21 cellular contexts compared by ENCODE assay signal in the genomic region with DNA sequence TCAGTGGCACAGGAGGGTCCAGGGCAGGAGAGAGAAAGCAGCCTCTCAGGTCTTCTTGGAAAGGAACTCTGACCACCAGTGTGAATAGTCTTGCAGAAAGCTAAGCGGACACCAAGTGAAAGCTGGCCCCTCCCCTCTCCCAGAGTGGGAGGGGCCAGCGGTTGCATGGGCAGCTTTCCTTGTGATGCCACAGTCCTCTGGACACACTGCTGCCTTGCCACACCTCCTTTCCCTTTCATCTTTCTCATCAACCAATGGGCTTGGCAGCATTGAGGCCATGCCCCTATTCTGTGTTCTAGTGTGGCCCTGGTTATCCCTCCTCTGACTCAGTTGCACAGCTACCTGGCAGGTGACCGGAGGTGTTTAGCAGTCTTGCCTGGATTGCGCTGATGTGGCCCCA. TPM values are rescaled to one million over a fixed set of nuclear protein-coding genes. Genes with fewer than 3 reads are reported as not detected.
DNase-seq lines count a peak whose midpoint lies in the region; ATAC-seq and TF ChIP-seq lines count a peak whose summit lies in the region.
"Had no signal": no experiment of that assay in that cellular context is flagged by ENCODE, and none has a peak within 500 bp of the region (broad histone marks: within the 10 kb centered on the region; RNA-seq: fewer than 3 reads in every experiment).

No MANE protein-coding gene starts in this region.

- H3K9ac ChIP-seq in SK-N-SH, result no peak overlapping the region

- DNase-seq in AG08395 (ENCODE audit: low spot score) (peak; percentile 16), GM23338 (ENCODE audit: low spot score) (peak; percentile 83), SK-N-SH (peak; percentile 24), iPS DF 6.9 (ENCODE audit: low read depth, low spot score) (peak; percentile 35), Kasumi-1 (lab: John Stamatoyannopoulos, UW) (no peak), mucosa of descending colon (no peak)
- DNase-seq: activated CD4-positive, alpha-beta memory T cell treated with anti-CD3 and anti-CD28 coated beads for 36 hours; DMS153; NCI-H1048; NCI-H526 treated with DMSO at 0.1 percent for 48 hours; PC-9; spleen had no signal

- TF ChIP-seq RAD21 in SK-N-SH (IDR thresholded peaks at IDR 0.05; ENCODE audit: low read length), result no peak

- H4K20me1 ChIP-seq in GM23338 (replicated peaks; ENCODE audit: insufficient read depth) (no peaks in the 10 kb centered on the region), SK-N-SH (ENCODE audit: insufficient read depth) (no peaks in the 10 kb centered on the region)

- no peaks in the 10 kb centered on the region for H3K4me1 ChIP-seq in GM23338 (ENCODE audit: insufficient read depth)
- no peaks in the 10 kb centered on the region for H3K4me1 ChIP-seq in SK-N-SH (ENCODE audit: control insufficient read depth in 1 of 2, insufficient read depth in 2 of 2, low read depth in 1 of 2, low read length in 1 of 2)
- peaks cover 6% of the 10 kb centered on the region for H3K4me1 ChIP-seq in iPS DF 6.9 (ENCODE audit: control insufficient read depth, insufficient read depth, low read length)
- H3K4me1 ChIP-seq in mucosa of descending colon (ENCODE audit: low read depth), result no peaks in the 10 kb centered on the region
- H3K4me1 ChIP-seq: spleen had no signal

- peaks cover 15% of the 10 kb centered on the region for H3K27me3 Mint-ChIP-seq in GM23338 (ENCODE audit: insufficient read depth, low read depth, poor library complexity)
- H3K27me3 Mint-ChIP-seq: activated CD4-positive, alpha-beta memory T cell treated with anti-CD3 and anti-CD28 coated beads for 36 hours; IgD-negative memory B cell had no signal

- CTCF ChIA-PET in SK-N-SH (lab: Yijun Ruan, JAX), result interaction anchor here (1.5 kb wide), 1 partner anchor 66 kb away, joined by 5 read pairs; no protein-coding TSS in a partner anchor

- no peak overlapping the region for H3K4me3 Mint-ChIP-seq in GM23338
- H3K4me3 Mint-ChIP-seq: activated CD4-positive, alpha-beta memory T cell treated with anti-CD3 and anti-CD28 coated beads for 36 hours; IgD-negative memory B cell; nephron had no signal

- H3K27ac Mint-ChIP-seq in GM23338, result peak overlapping the region; percentile 16; the same call in 1 of the 2 replicates
- H3K27ac Mint-ChIP-seq: activated CD4-positive, alpha-beta memory T cell treated with anti-CD3 and anti-CD28 coated beads for 36 hours; nephron had no signal

- H3K4me2 ChIP-seq in GM23338 (peak overlapping the region; percentile 38; the same call in 1 of the 2 replicates), SK-N-SH (no peak overlapping the region)
- H3K4me2 ChIP-seq: PC-9 had no signal

- H3K79me2 ChIP-seq in GM23338 (replicated peaks; ENCODE audit: insufficient read depth), result no peaks in the 10 kb centered on the region
- H3K79me2 ChIP-seq in SK-N-SH (ENCODE audit: insufficient read depth), result no peaks in the 10 kb centered on the region

- H3K27ac ChIP-seq in GM23338 (ENCODE audit: low read depth) (no peak overlapping the region), SK-N-SH (ENCODE audit: low read depth in 2 of 2, low read length in 1 of 2) (no peak overlapping the region), iPS DF 6.9 (ENCODE audit: low read length) (no peak overlapping the region)
- H3K27ac ChIP-seq: PC-9, spleen had no signal

- TF ChIP-seq EP300 in SK-N-SH (IDR thresholded peaks at IDR 0.05; ENCODE audit: borderline replicate concordance in 1 of 2, low read depth in 1 of 2, low read length in 1 of 2), result no peak

- H3K27me3 ChIP-seq in GM23338 (ENCODE audit: insufficient read depth), result no peaks in the 10 kb centered on the region
- no peaks in the 10 kb centered on the region for H3K27me3 ChIP-seq in SK-N-SH (ENCODE audit: insufficient read depth)
- no peaks in the 10 kb centered on the region for H3K27me3 ChIP-seq in iPS DF 6.9 (ENCODE audit: control insufficient read depth, insufficient read depth, low read length)
- H3K27me3 ChIP-seq: spleen had no signal

- H3K36me3 ChIP-seq in GM23338 (ENCODE audit: insufficient read depth) (no peaks in the 10 kb centered on the region), SK-N-SH (replicated peaks in 1 of 2; ENCODE audit: control insufficient read depth in 1 of 2, insufficient read depth in 2 of 2, low read length in 1 of 2) (no peaks in the 10 kb centered on the region), iPS DF 6.9 (ENCODE audit: control insufficient read depth, insufficient read depth, low read length) (no peaks in the 10 kb centered on the region), mucosa of descending colon (ENCODE audit: low read depth) (no peaks in the 10 kb centered on the region)

- intact Hi-C loops in mucosa of descending colon (cut with DNase I, micrococcal nuclease), result no loop called here

- peak; percentile 90 for ATAC-seq in GM23338
- ATAC-seq in GM21737 (IDR thresholded peaks at IDR 0.05; ENCODE audit: unreplicated experiment), result no peak
- no peak for ATAC-seq in mucosa of descending colon
- ATAC-seq in GM18519 (IDR thresholded peaks at IDR 0.05; ENCODE audit: low FRiP score, unreplicated experiment), result no peak

- TF ChIP-seq CTCF in GM23338 (conservative IDR thresholded peaks at IDR 0.05; ENCODE audit: low read depth in 2 of 2), result no peak
- TF ChIP-seq CTCF in SK-N-SH (IDR thresholded peaks at IDR 0.05), result no peak
- TF ChIP-seq CTCF in mucosa of descending colon (IDR thresholded peaks at IDR 0.05), result no peak

- H3K9me3 Mint-ChIP-seq in GM23338, result no peaks in the 10 kb centered on the region
- H3K9me3 Mint-ChIP-seq: activated CD4-positive, alpha-beta memory T cell treated with anti-CD3 and anti-CD28 coated beads for 36 hours; IgD-negative memory B cell; nephron had no signal

- POLR2A ChIA-PET in SK-N-SH (lab: Yijun Ruan, JAX), result no interaction called here

- no peaks in the 10 kb centered on the region for H3K9me2 ChIP-seq in GM23338 (ENCODE audit: insufficient read depth)
- H3K9me2 ChIP-seq in SK-N-SH, result no peaks in the 10 kb centered on the region

- 80% methylated on average over 3 of the region's 4 CpGs for WGBS in SK-N-SH (ENCODE audit: low lambda C conversion rate)
- no CpG with 5 or more reads among the region's 4 CpGs for WGBS in iPS DF 6.9 (ENCODE audit: insufficient coverage, insufficient read length)

- H3K4me3 ChIP-seq in GM23338 (no peak overlapping the region), SK-N-SH (ENCODE audit: low read depth in 2 of 2, low read length in 1 of 2) (no peak overlapping the region), iPS DF 6.9 (ENCODE audit: low read length) (no peak overlapping the region), mucosa of descending colon (no peak overlapping the region)
- H3K4me3 ChIP-seq: PC-9, spleen had no signal

- H3K36me3 Mint-ChIP-seq in GM23338 (ENCODE audit: low read depth), result no peaks in the 10 kb centered on the region
- H3K36me3 Mint-ChIP-seq: activated CD4-positive, alpha-beta memory T cell treated with anti-CD3 and anti-CD28 coated beads for 36 hours had no signal

- H2AFZ ChIP-seq in GM23338 (0 out of 2 replicates have a peak overlapping the region, but pooled peaks have one; percentile 59), SK-N-SH (ENCODE audit: low read depth) (no peak overlapping the region)
- H2AFZ ChIP-seq: PC-9 had no signal

- no peaks in the 10 kb centered on the region for H3F3A ChIP-seq in GM23338 (replicated peaks; ENCODE audit: low read depth)
- H3F3A ChIP-seq in SK-N-SH (replicated peaks; ENCODE audit: insufficient read depth), result no peaks in the 10 kb centered on the region

- peaks cover 24% of the 10 kb centered on the region for H3K4me1 Mint-ChIP-seq in GM23338
- H3K4me1 Mint-ChIP-seq: IgD-negative memory B cell, nephron had no signal

- H3K9me3 ChIP-seq in SK-N-SH, result no peaks in the 10 kb centered on the region
- no peaks in the 10 kb centered on the region for H3K9me3 ChIP-seq in iPS DF 6.9 (ENCODE audit: control insufficient read depth, insufficient read depth, low read length)
- H3K9me3 ChIP-seq in mucosa of descending colon, result no peaks in the 10 kb centered on the region
- H3K9me3 ChIP-seq: spleen had no signal

TF ChIP-seq in GM23338, 12 proteins besides CTCF, POLR2A, EP300 and RAD21 (continues in another document):
- TF ChIP-seq NANOG (IDR thresholded peaks at IDR 0.05; ENCODE audit: borderline replicate concordance), result no peak

TF ChIP-seq in SK-N-SH, 30 proteins besides CTCF, POLR2A, EP300 and RAD21 (continues in another document):
- TF ChIP-seq, protein P1, sequence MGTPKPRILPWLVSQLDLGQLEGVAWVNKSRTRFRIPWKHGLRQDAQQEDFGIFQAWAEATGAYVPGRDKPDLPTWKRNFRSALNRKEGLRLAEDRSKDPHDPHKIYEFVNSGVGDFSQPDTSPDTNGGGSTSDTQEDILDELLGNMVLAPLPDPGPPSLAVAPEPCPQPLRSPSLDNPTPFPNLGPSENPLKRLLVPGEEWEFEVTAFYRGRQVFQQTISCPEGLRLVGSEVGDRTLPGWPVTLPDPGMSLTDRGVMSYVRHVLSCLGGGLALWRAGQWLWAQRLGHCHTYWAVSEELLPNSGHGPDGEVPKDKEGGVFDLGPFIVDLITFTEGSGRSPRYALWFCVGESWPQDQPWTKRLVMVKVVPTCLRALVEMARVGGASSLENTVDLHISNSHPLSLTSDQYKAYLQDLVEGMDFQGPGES (IDR thresholded peaks at IDR 0.05; ENCODE audit: low read depth, low read length), result no peak
- TF ChIP-seq RFX5 (IDR thresholded peaks at IDR 0.05; ENCODE audit: low read length), result no peak
- TF ChIP-seq, protein P2, sequence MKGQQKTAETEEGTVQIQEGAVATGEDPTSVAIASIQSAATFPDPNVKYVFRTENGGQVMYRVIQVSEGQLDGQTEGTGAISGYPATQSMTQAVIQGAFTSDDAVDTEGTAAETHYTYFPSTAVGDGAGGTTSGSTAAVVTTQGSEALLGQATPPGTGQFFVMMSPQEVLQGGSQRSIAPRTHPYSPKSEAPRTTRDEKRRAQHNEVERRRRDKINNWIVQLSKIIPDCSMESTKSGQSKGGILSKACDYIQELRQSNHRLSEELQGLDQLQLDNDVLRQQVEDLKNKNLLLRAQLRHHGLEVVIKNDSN (IDR thresholded peaks at IDR 0.05; ENCODE audit: borderline replicate concordance, low read depth), result no peak
- TF ChIP-seq JUND (IDR thresholded peaks at IDR 0.05), result no peak
- no peak for TF ChIP-seq POLR2AphosphoS5 (IDR thresholded peaks at IDR 0.05; ENCODE audit: low read depth, low read length)
- TF ChIP-seq SIN3A (IDR thresholded peaks at IDR 0.05; ENCODE audit: borderline replicate concordance, low read depth, low read length), result no peak

RNA-seq across cellular contexts. Expression of a gene that starts 49.7 kb away (rescaled TPM):
- not detected in 2 replicates for total RNA-seq in GM23338 (2014; rRNA removed; shearing (Covaris generic))
- 0.65 TPM in 1 of 2 replicates, not detected in the other for polyA plus RNA-seq in GM23338 (2016; fragmentation: Nextera tagmentation; extraction: Ambion mirVana)
- 0.03 TPM in 1 of 2 replicates, not detected in the other for polyA plus RNA-seq in SK-N-SH (2012; rRNA removed)
- polyA plus RNA-seq in SK-N-SH (2012; cell fraction: cytosol; rRNA removed), result 0.03 TPM in 1 of 2 replicates, not detected in the other
- polyA plus RNA-seq in SK-N-SH (2012; cell fraction: nucleus; rRNA removed), result 0.06 and 0.08 TPM in 2 replicates
- not detected for total RNA-seq in mucosa of descending colon
- total RNA-seq: activated CD4-positive, alpha-beta memory T cell treated with anti-CD3 and anti-CD28 coated beads for 36 hours; bronchial epithelial cell; dermis microvascular lymphatic vessel endothelial cell; mesenteric fat pad; spleen; temporal lobe had no signal
- polyA plus RNA-seq: esophagus, IgD-negative memory B cell, spleen had no signal

Comparison
In these comparisons a context has a peak if more than half of its experiments do, and no peak if none do; other contexts are left out.
1. DNase-seq: peak in AG08395 (single experiment), GM23338 (single experiment), SK-N-SH (single experiment) and iPS DF 6.9 (single experiment); none in Kasumi-1 (0 of 2) and mucosa of descending colon (0 of 3).